Comparison of ENCODE assay signal across 9 cellular contexts in the genomic region with DNA sequence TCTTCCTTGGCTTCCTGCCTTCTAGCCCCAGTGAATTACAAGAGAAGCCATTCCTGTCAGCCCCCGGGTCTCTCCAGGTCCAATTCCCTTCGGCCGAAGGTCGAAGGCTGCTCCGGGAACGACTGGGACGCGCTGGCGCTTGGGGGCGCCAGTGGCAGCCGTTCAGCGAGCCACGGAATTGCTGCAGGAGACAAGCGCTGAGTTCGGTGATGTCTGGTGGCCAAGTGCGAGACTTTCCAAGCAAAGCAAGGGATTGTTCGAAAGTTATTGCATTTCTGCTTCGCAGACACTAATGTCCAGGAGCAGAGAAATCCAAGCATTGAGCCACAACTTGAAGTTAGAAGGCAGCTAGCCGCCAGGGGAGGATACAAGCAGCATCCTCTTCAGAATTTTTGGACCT.
DNase-seq lines count a peak whose midpoint lies in the region.
"Had no signal": no experiment of that assay in that cellular context is flagged by ENCODE, and none has a peak within 500 bp of the region (broad histone marks: within the 10 kb centered on the region; RNA-seq: fewer than 3 reads in every experiment).

No MANE protein-coding gene starts in this region.

- DNase-seq in NCI-H1105 treated with DMSO at 0.1 percent for 48 hours (lab: John Stamatoyannopoulos, UW) = peak; percentile 38
- no peak for DNase-seq in NCI-H1105 (lab: John Stamatoyannopoulos, UW)
- DNase-seq in MV-4-11 (lab: John Stamatoyannopoulos, UW) = peak; percentile 23
- peak; percentile 81 for DNase-seq in ecto neural progenitor cell (ENCODE audit: low spot score)
- no peak for DNase-seq in NK-92 treated with Interleukin-12 subunit alpha and Interleukin-12 subunit beta, amount 100 ng/mL, for 24 hours (lab: John Stamatoyannopoulos, UW)
- no peak for DNase-seq in GDM1 (lab: John Stamatoyannopoulos, UW)
- DNase-seq in stimulated activated naive CD4-positive, alpha-beta T cell treated with Interleukin-2 at 50 U/mL for 16 hours (lab: John Stamatoyannopoulos, UW) = no peak

- H3K4me3 ChIP-seq in muscle layer of duodenum (ENCODE audit: low read depth in 1 of 2, low read length in 2 of 2) = peak overlapping the region; percentile 70 to 75

- peaks cover 3 to 35% of the 10 kb centered on the region in 2 donors for H3K4me1 ChIP-seq in muscle layer of duodenum (ENCODE audit: control insufficient read depth in 1 of 2, insufficient read depth in 2 of 2, low read length in 2 of 2)
- H3K4me1 ChIP-seq: BLaER1 had no signal

- H3K9me3 ChIP-seq in muscle layer of duodenum (ENCODE audit: control insufficient read depth in 1 of 2, low read length in 2 of 2) = no peaks in the 10 kb centered on the region

- peaks cover 34% of the 10 kb centered on the region for H3K27me3 ChIP-seq in muscle layer of duodenum (ENCODE audit: low read depth, low read length)

- no peak overlapping the region for H3K27ac ChIP-seq in muscle layer of duodenum (ENCODE audit: low read length)
- H3K27ac ChIP-seq: BLaER1 had no signal

- H3K36me3 ChIP-seq in muscle layer of duodenum (ENCODE audit: control insufficient read depth in 1 of 2, insufficient read depth in 2 of 2, low read length in 2 of 2) = no peaks in the 10 kb centered on the region
- H3K36me3 ChIP-seq: BLaER1 had no signal

Comparison
In these comparisons a context has a peak if more than half of its experiments do, and no peak if none do; other contexts are left out.
1. DNase-seq: peak in NCI-H1105 treated with DMSO at 0.1 percent for 48 hours (single experiment), MV-4-11 (single experiment) and ecto neural progenitor cell (single experiment); none in NCI-H1105 (single experiment), NK-92 treated with Interleukin-12 subunit alpha and Interleukin-12 subunit beta, amount 100 ng/mL, for 24 hours (single experiment), GDM1 (single experiment) and stimulated activated naive CD4-positive, alpha-beta T cell treated with Interleukin-2 at 50 U/mL for 16 hours (single experiment).